In the genomic region with DNA sequence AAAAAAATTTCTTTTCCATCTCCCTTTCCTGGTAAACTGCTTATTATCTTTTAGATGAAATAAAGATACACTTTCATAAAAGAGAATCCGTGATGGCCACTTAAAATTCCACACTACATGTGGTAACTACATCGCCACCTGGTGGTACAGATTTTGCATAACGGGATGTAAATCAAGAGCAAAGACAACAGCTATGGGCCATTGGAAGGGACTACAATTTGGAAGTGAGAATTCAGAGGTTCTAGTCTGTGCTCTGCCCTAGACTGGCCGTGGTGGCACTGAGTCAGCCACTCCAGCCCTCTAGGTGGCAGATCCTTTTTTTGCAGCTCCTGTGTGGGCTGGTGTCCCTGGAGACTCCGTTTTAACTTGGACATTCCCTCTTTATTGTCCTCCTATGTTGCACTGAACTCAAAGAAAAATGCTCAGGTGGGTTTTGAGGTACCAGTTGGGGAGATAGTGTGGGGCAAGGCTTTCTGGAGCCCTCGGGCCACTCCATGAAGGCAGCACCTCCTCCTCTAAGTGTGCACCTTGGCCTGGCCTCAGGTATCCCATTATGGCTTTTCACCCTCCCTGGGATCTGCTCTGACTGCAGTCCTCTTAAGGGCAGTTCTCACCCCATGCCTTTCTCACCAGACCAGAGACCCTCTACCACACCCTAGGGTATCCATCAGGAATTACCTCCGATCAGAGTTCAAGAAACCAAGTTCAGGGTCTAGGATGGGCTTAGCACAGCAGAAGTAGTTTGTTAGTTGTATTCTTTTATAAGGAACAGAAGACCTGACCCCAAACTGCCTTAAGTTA, we compare ENCODE assay signal across 8 cellular contexts.
DNase-seq lines count a peak whose midpoint lies in the region; ATAC-seq and TF ChIP-seq lines count a peak whose summit lies in the region.

No MANE protein-coding gene starts in this region.

- no peak overlapping the region for H3K4me3 ChIP-seq in astrocyte of the spinal cord (ENCODE audit: low read depth, low read length)

- peak; percentile 72 for TF ChIP-seq CTCF in astrocyte of the spinal cord (IDR thresholded peaks at IDR 0.05; ENCODE audit: low read depth, low read length)

- DNase-seq in CD1c-positive myeloid dendritic cell (ENCODE audit: extremely low spot score) (peak; percentile 93), NCI-H187 treated with DMSO at 0.1 percent for 48 hours (lab: John Stamatoyannopoulos, UW) (peak; percentile 1), T-helper 2 cell (peak in 4 of 5 experiments; percentile 7 to 74 (median 25)), astrocyte of the spinal cord (ENCODE audit: low read depth, low spot score) (peak; percentile 87), iPS DF 4.7 (ENCODE audit: extremely low read depth, low spot score) (peak; percentile 84), ecto neural progenitor cell (ENCODE audit: low spot score) (no peak)
- peak; percentile 13 to 56 for DNase-seq in stimulated activated CD4-positive, alpha-beta T cell treated with anti-CD3 and anti-CD28 coated beads, Interleukin-12 subunit alpha, Interleukin-12 subunit beta, amount 100 ng/mL, for 24 hours (ENCODE audit: low read depth in 2 of 2)

- peak; percentile 66 for ATAC-seq in GM21723 (IDR thresholded peaks at IDR 0.05; ENCODE audit: unreplicated experiment)

- in situ Hi-C loops in astrocyte of the spinal cord (cut with HindIII; ENCODE audit: low sequenced_read_pairs) = no loop called here
